Comparison of ENCODE assay signal across 8 cellular contexts in genomic region chr15:53197426-53197839, GRCh38.
DNase-seq lines count a peak whose midpoint lies in the region; ATAC-seq, FAIRE-seq and TF ChIP-seq lines count a peak whose summit lies in the region.

No MANE protein-coding gene starts in this region.

- CTCF ChIA-PET in K562 (lab: Yijun Ruan, JAX; ENCODE audit: low intra/inter-chr PET ratio) = interaction anchor here (0.7 to 1.4 kb wide), 2 partner anchors 417 to 1694 kb away, joined by 3 to 4 read pairs; no protein-coding TSS in a partner anchor

- ATAC-seq in GM21367 (IDR thresholded peaks at IDR 0.05; ENCODE audit: unreplicated experiment) = peak; percentile 82
- ATAC-seq in K562 = peak; percentile 89
- ATAC-seq in HG03439 (IDR thresholded peaks at IDR 0.05; ENCODE audit: unreplicated experiment) = no peak

- H3K79me2 ChIP-seq in K562 (ENCODE audit: control insufficient read depth, insufficient read depth, low read length) = no peaks in the 10 kb centered on the region

- H3K9ac ChIP-seq in K562 (ENCODE audit: insufficient read depth in 1 of 2, low read depth in 2 of 2, low read length in 2 of 2) = no peak overlapping the region

- H3K9me3 ChIP-seq in KOPT-K1 (ENCODE audit: insufficient read depth, low read length, poor library complexity, severe bottlenecking) (no peaks in the 10 kb centered on the region), K562 (replicated peaks; ENCODE audit: control insufficient read depth, insufficient read depth, low read depth, low read length) (no peaks in the 10 kb centered on the region; the same call in 1 of the 2 replicates)

- no peak for TF ChIP-seq EP300 in K562 (IDR thresholded peaks at IDR 0.05; ENCODE audit: low read length)

- WGBS in K562 (ENCODE audit: insufficient coverage, low coverage, missing lambda C conversion rate) = under 1% methylated on average over 20 of the region's 23 CpGs

- intact Hi-C loops in K562 (cut with micrococcal nuclease) = loop anchor here (2.0 kb wide), 1 partner anchor 417 kb away; no protein-coding TSS in a partner anchor

- TF ChIP-seq POLR2A in K562 (conservative IDR thresholded peaks at IDR 0.05) = no peak

- in situ Hi-C loops in K562 (cut with MboI) = loop anchor here (10.0 to 25.0 kb wide), 2 partner anchors 423 to 935 kb away; no protein-coding TSS in a partner anchor

- H3K4me3 ChIP-seq in K562 = no peak overlapping the region

- peak; percentile 34 to 67; a peak in 3 of 4 replicates for TF ChIP-seq RAD21 in K562 (CRISPR knock-in tag; conservative IDR thresholded peaks at IDR 0.05 in 1 of 2, IDR thresholded peaks at IDR 0.05 in 1 of 2)

- no peaks in the 10 kb centered on the region for H3K27me3 ChIP-seq in K562 (ENCODE audit: control insufficient read depth in 2 of 2, insufficient read depth in 2 of 2, low read length in 2 of 2)

- H3K36me3 ChIP-seq in KOPT-K1 (ENCODE audit: insufficient read depth, low read length) (no peaks in the 10 kb centered on the region), K562 (ENCODE audit: control insufficient read depth, insufficient read depth, low read length) (no peaks in the 10 kb centered on the region)

- H3K4me2 ChIP-seq in K562 (ENCODE audit: insufficient read depth, low read length) = no peak overlapping the region

- H3K27ac ChIP-seq in KOPT-K1 (ENCODE audit: low read depth, low read length, poor library complexity, severe bottlenecking) (peak overlapping the region; percentile 26), K562 (ENCODE audit: extremely low read depth, low read depth, low read length) (no peak overlapping the region)

- H4K20me1 ChIP-seq in K562 (replicated peaks; ENCODE audit: control insufficient read depth, insufficient read depth, low read length) = no peaks in the 10 kb centered on the region

- TF ChIP-seq CTCF in K562 (IDR thresholded peaks at IDR 0.05 in 2 of 3, conservative IDR thresholded peaks at IDR 0.05 in 1 of 3; ENCODE audit: insufficient read depth in 2 of 3, low read depth in 1 of 3, low read length in 3 of 3) = peak; percentile 68 to 87 (median 73)

- H3K9me1 ChIP-seq in K562 (ENCODE audit: control insufficient read depth, insufficient read depth, low read length) = no peaks in the 10 kb centered on the region

- H3K4me1 ChIP-seq in K562 (replicated peaks in 1 of 2; ENCODE audit: control insufficient read depth in 2 of 2, insufficient read depth in 2 of 2, low read length in 2 of 2) = no peaks in the 10 kb centered on the region

- POLR2A ChIA-PET in K562 (lab: Yijun Ruan, JAX) = no interaction called here

- no TSS peak for BruUV-seq in K562 (replicated peaks; lab: Mats Ljungman, UMichigan)

- FAIRE-seq in K562 (lab: Jason Lieb, UNC) = peak; percentile 46

- peak; percentile 6 for DNase-seq in DMS114 treated with DMSO at 0.1 percent for 48 hours (lab: John Stamatoyannopoulos, UW; ENCODE audit: unreplicated experiment)
- peak; percentile 56 to 65 (median 63) for DNase-seq in K562 (ENCODE audit: extremely low read depth in 1 of 4, low spot score in 3 of 4)
- peak; percentile 71 for DNase-seq in inferior parietal cortex (ENCODE audit: extremely low spot score)
- peak; percentile 22 to 43 for DNase-seq in stimulated activated CD4-positive, alpha-beta T cell treated with anti-CD3 and anti-CD28 coated beads, Interleukin-2, amount 100 ng/mL, for 48 hours

- no peak overlapping the region for H2AFZ ChIP-seq in K562 (ENCODE audit: low read depth, low read length)

TF ChIP-seq in PFSK-1, 5 proteins besides CTCF, POLR2A, EP300 and RAD21:
- TF ChIP-seq POLR2AphosphoS5 (IDR thresholded peaks at IDR 0.05; ENCODE audit: low read depth, low read length) = no peak
- peak; percentile 41 for TF ChIP-seq FOXP2 (optimal IDR thresholded peaks at IDR 0.05; ENCODE audit: borderline replicate concordance, extremely low read depth, extremely low read length, insufficient read depth)

TF ChIP-seq in K562, 482 proteins besides CTCF, POLR2A, EP300 and RAD21 (continues in another document):
- TF ChIP-seq JUND (IDR thresholded peaks at IDR 0.05; ENCODE audit: borderline replicate concordance, low read depth, low read length) (0 out of 2 replicates have a peak, but pooled peaks have one; percentile 7), JUND (tag; IDR thresholded peaks at IDR 0.05; ENCODE audit: borderline replicate concordance, low read depth, low read length) (no peak), KDM1A (IDR thresholded peaks at IDR 0.05) (no peak), DEAF1 (CRISPR knock-in tag; IDR thresholded peaks at IDR 0.05) (peak; percentile 47; the same call in 1 of the 2 replicates), NKRF (IDR thresholded peaks at IDR 0.05; ENCODE audit: borderline replicate concordance) (no peak), ZNF584 (CRISPR knock-in tag; IDR thresholded peaks at IDR 0.05; ENCODE audit: low read depth) (no peak)
- TF ChIP-seq, protein P1, sequence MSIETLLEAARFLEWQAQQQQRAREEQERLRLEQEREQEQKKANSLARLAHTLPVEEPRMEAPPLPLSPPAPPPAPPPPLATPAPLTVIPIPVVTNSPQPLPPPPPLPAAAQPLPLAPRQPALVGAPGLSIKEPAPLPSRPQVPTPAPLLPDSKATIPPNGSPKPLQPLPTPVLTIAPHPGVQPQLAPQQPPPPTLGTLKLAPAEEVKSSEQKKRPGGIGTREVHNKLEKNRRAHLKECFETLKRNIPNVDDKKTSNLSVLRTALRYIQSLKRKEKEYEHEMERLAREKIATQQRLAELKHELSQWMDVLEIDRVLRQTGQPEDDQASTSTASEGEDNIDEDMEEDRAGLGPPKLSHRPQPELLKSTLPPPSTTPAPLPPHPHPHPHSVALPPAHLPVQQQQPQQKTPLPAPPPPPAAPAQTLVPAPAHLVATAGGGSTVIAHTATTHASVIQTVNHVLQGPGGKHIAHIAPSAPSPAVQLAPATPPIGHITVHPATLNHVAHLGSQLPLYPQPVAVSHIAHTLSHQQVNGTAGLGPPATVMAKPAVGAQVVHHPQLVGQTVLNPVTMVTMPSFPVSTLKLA (conservative IDR thresholded peaks at IDR 0.05) = peak; percentile 27 to 40; a peak in 1 of 4 replicates

Comparison
In these comparisons a context has a peak if more than half of its experiments do, and no peak if none do; other contexts are left out.
1. DNase-seq: peak in every context shown above with its lines; median percentile 71 in inferior parietal cortex; 63 in K562; 32 in stimulated activated CD4-positive, alpha-beta T cell treated with anti-CD3 and anti-CD28 coated beads, Interleukin-2, amount 100 ng/mL, for 48 hours; 6 in DMS114 treated with DMSO at 0.1 percent for 48 hours.